In the genomic region with DNA sequence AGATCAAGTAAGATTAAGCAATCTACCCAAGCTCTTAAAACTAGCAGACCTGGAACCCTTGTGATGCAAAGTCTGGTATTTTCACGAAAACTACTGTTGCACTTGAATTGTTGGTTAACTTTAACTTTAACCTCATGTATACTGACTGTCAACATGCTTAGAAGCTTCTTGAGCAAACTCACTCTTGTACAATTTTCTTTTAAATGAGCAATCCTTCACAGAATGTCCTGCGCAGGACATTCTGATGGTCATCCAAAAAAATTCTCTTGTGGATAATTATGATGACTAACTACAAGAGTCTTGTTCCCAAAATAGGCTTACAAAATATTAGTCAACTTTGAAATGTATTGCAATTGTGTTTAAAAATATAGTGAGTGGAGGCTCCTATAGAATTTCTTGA, we compare ENCODE assay signal across 18 cellular contexts. TPM values are rescaled to one million over a fixed set of nuclear protein-coding genes. Genes with fewer than 3 reads are reported as not detected.
DNase-seq lines count a peak whose midpoint lies in the region; ATAC-seq and TF ChIP-seq lines count a peak whose summit lies in the region.
"Had no signal": no experiment of that assay in that cellular context is flagged by ENCODE, and none has a peak within 500 bp of the region (broad histone marks: within the 10 kb centered on the region; RNA-seq: fewer than 3 reads in every experiment).

No MANE protein-coding gene starts in this region.

- ATAC-seq in right cardiac atrium = peak; percentile 55 to 75
- ATAC-seq in HG02798 (IDR thresholded peaks at IDR 0.05; ENCODE audit: poor library complexity, unreplicated experiment) = no peak
- ATAC-seq: activated CD8-positive, alpha-beta T cell treated with anti-CD3 and anti-CD28 coated beads for 36 hours; activated T-cell treated with anti-CD3 and anti-CD28 coated beads, Interleukin-2, amount 50 U/mL, for 72 hours; CD8-positive, alpha-beta T cell; HCT116 had no signal

- H3K27me3 ChIP-seq in right cardiac atrium (ENCODE audit: control insufficient read depth, insufficient read depth) (no peaks in the 10 kb centered on the region), breast epithelium (no peaks in the 10 kb centered on the region), Caco-2 (replicated peaks; ENCODE audit: control insufficient read depth, insufficient read depth, low read length) (no peaks in the 10 kb centered on the region)
- H3K27me3 ChIP-seq: stomach had no signal

- H3K27ac Mint-ChIP-seq in activated T-helper 2 cell treated with anti-CD3 and anti-CD28 coated beads, Interferon-gamma antibody, Interleukin-2, Interleukin-4, amounts not matched to agents 10 μg/mL and 5 μg/mL and 100 μg/mL, durations not matched to agents 14 hours and 24 hours and 36 hours = no peak overlapping the region
- H3K27ac Mint-ChIP-seq in Caco-2 (ENCODE audit: unreplicated experiment) = no peak overlapping the region
- H3K27ac Mint-ChIP-seq: activated CD8-positive, alpha-beta T cell treated with anti-CD3 and anti-CD28 coated beads for 36 hours; activated T-cell treated with anti-CD3 and anti-CD28 coated beads, Interleukin-2, amount 50 U/mL, for 72 hours; CD8-positive, alpha-beta T cell had no signal

- no peak for TF ChIP-seq POLR2A in breast epithelium (IDR thresholded peaks at IDR 0.05)

- H3K4me3 ChIP-seq in choroid plexus epithelial cell (ENCODE audit: low read depth, low read length) (no peak overlapping the region), right cardiac atrium (ENCODE audit: low read length) (no peak overlapping the region), breast epithelium (no peak overlapping the region), Caco-2 (ENCODE audit: low read depth, low read length) (no peak overlapping the region)
- H3K4me3 ChIP-seq: coronary artery, stomach had no signal

- no peak for TF ChIP-seq CTCF in choroid plexus epithelial cell (conservative IDR thresholded peaks at IDR 0.05; ENCODE audit: low read depth, low read length)
- TF ChIP-seq CTCF in breast epithelium (IDR thresholded peaks at IDR 0.05) = no peak
- TF ChIP-seq CTCF in Caco-2 (IDR thresholded peaks at IDR 0.05; ENCODE audit: insufficient read depth in 1 of 2, low read depth in 1 of 2, low read length in 1 of 2, severe bottlenecking in 1 of 2, unreplicated experiment in 1 of 2) = no peak

- H3K9me3 ChIP-seq in right cardiac atrium (ENCODE audit: control insufficient read depth, low read length) (no peaks in the 10 kb centered on the region), breast epithelium (no peaks in the 10 kb centered on the region), Caco-2 (no peaks in the 10 kb centered on the region)
- H3K9me3 ChIP-seq: stomach had no signal

- intact Hi-C loops in right cardiac atrium (cut with DNase I) (no loop called here), breast epithelium (cut with DNase I; ENCODE audit: low total_unique reads) (no loop called here), Caco-2 (cut with micrococcal nuclease; ENCODE audit: unreplicated experiment) (no loop called here)
- intact Hi-C loops in activated T-helper 2 cell treated with anti-CD3 and anti-CD28 coated beads, Interferon-gamma antibody, Interleukin-2, Interleukin-4, amounts not matched to agents 10 μg/mL and 5 μg/mL and 100 μg/mL, durations not matched to agents 14 hours and 24 hours and 36 hours (cut with micrococcal nuclease) = no loop called here

- BruUV-seq in Caco-2 (replicated peaks; lab: Mats Ljungman, UMichigan) = no TSS peak

- no peak overlapping the region for H3K4me3 Mint-ChIP-seq in activated T-helper 2 cell treated with anti-CD3 and anti-CD28 coated beads, Interferon-gamma antibody, Interleukin-2, Interleukin-4, amounts not matched to agents 10 μg/mL and 5 μg/mL and 100 μg/mL, durations not matched to agents 14 hours and 24 hours and 36 hours (ENCODE audit: low read depth)
- H3K4me3 Mint-ChIP-seq in Caco-2 (ENCODE audit: unreplicated experiment) = no peak overlapping the region
- H3K4me3 Mint-ChIP-seq: activated CD8-positive, alpha-beta T cell treated with anti-CD3 and anti-CD28 coated beads for 36 hours; activated T-cell treated with anti-CD3 and anti-CD28 coated beads, Interleukin-2, amount 50 U/mL, for 72 hours; CD8-positive, alpha-beta T cell had no signal

- DNase-seq in A172 (ENCODE audit: low spot score) (peak; percentile 6), HT1080 (ENCODE audit: low read depth) (peak; percentile 10), choroid plexus epithelial cell (ENCODE audit: low read depth) (peak; percentile 60), right cardiac atrium (no peak), breast epithelium (ENCODE audit: low spot score in 2 of 2) (no peak), Caco-2 (no peak)
- no peak for DNase-seq in activated T-helper 2 cell treated with anti-CD3 and anti-CD28 coated beads, Interferon-gamma antibody, Interleukin-2, Interleukin-4, amounts not matched to agents 10 μg/mL and 5 μg/mL and 100 μg/mL, durations not matched to agents 14 hours and 24 hours and 36 hours (ENCODE audit: low spot score)
- DNase-seq: activated CD8-positive, alpha-beta T cell treated with anti-CD3 and anti-CD28 coated beads for 36 hours; activated T-cell treated with anti-CD3 and anti-CD28 coated beads, Interleukin-2, amount 50 U/mL, for 72 hours; CD8-positive, alpha-beta T cell; DND-41; NCI-H1694 treated with DMSO at 0.1 percent for 48 hours; NCI-H2227 treated with DMSO at 0.1 percent for 48 hours; NK-92 treated with Interleukin-12 subunit alpha and Interleukin-12 subunit beta, amount 100 ng/mL, for 24 hours; stomach had no signal

- no peaks in the 10 kb centered on the region for H3K36me3 Mint-ChIP-seq in activated T-helper 2 cell treated with anti-CD3 and anti-CD28 coated beads, Interferon-gamma antibody, Interleukin-2, Interleukin-4, amounts not matched to agents 10 μg/mL and 5 μg/mL and 100 μg/mL, durations not matched to agents 14 hours and 24 hours and 36 hours (ENCODE audit: low read depth)
- H3K36me3 Mint-ChIP-seq in Caco-2 (ENCODE audit: insufficient read depth, unreplicated experiment) = no peaks in the 10 kb centered on the region
- H3K36me3 Mint-ChIP-seq: CD8-positive, alpha-beta T cell had no signal

- H3K4me1 Mint-ChIP-seq in activated T-helper 2 cell treated with anti-CD3 and anti-CD28 coated beads, Interferon-gamma antibody, Interleukin-2, Interleukin-4, amounts not matched to agents 10 μg/mL and 5 μg/mL and 100 μg/mL, durations not matched to agents 14 hours and 24 hours and 36 hours (ENCODE audit: low read depth) = no peaks in the 10 kb centered on the region
- no peaks in the 10 kb centered on the region for H3K4me1 Mint-ChIP-seq in Caco-2 (ENCODE audit: low read depth, unreplicated experiment)

- no peak overlapping the region for H3K27ac ChIP-seq in right cardiac atrium (ENCODE audit: low read length)
- H3K27ac ChIP-seq in breast epithelium = no peak overlapping the region
- H3K27ac ChIP-seq: coronary artery, stomach had no signal

- H3K4me1 ChIP-seq in right cardiac atrium (ENCODE audit: control insufficient read depth, insufficient read depth, low read length) (no peaks in the 10 kb centered on the region), breast epithelium (no peaks in the 10 kb centered on the region), Caco-2 (no peaks in the 10 kb centered on the region)
- H3K4me1 ChIP-seq: stomach had no signal

- CTCF ChIA-PET in Caco-2 (lab: Charles Lee) = no interaction called here

- H3K9me3 Mint-ChIP-seq in activated T-helper 2 cell treated with anti-CD3 and anti-CD28 coated beads, Interferon-gamma antibody, Interleukin-2, Interleukin-4, amounts not matched to agents 10 μg/mL and 5 μg/mL and 100 μg/mL, durations not matched to agents 14 hours and 24 hours and 36 hours = peaks cover under 1% of the 10 kb centered on the region
- H3K9me3 Mint-ChIP-seq in Caco-2 (ENCODE audit: unreplicated experiment) = no peaks in the 10 kb centered on the region
- H3K9me3 Mint-ChIP-seq: activated CD8-positive, alpha-beta T cell treated with anti-CD3 and anti-CD28 coated beads for 36 hours; CD8-positive, alpha-beta T cell had no signal

- POLR2A ChIA-PET in Caco-2 (lab: Charles Lee) = no interaction called here

- no peaks in the 10 kb centered on the region for H3K36me3 ChIP-seq in breast epithelium
- no peaks in the 10 kb centered on the region for H3K36me3 ChIP-seq in Caco-2 (ENCODE audit: control insufficient read depth, insufficient read depth, low read length)
- H3K36me3 ChIP-seq: stomach had no signal

- no peaks in the 10 kb centered on the region for H3K27me3 Mint-ChIP-seq in activated T-helper 2 cell treated with anti-CD3 and anti-CD28 coated beads, Interferon-gamma antibody, Interleukin-2, Interleukin-4, amounts not matched to agents 10 μg/mL and 5 μg/mL and 100 μg/mL, durations not matched to agents 14 hours and 24 hours and 36 hours (ENCODE audit: low read depth)
- H3K27me3 Mint-ChIP-seq in Caco-2 (ENCODE audit: insufficient read depth, unreplicated experiment) = peaks cover under 1% of the 10 kb centered on the region
- H3K27me3 Mint-ChIP-seq: activated CD8-positive, alpha-beta T cell treated with anti-CD3 and anti-CD28 coated beads for 36 hours had no signal

- 48% methylated on average over 2 of the region's 2 CpGs for WGBS in right cardiac atrium

RNA-seq across cellular contexts. Expression of a gene that starts 54.0 kb away (rescaled TPM):
- not detected in 2 replicates for total RNA-seq in A172 (2014; rRNA removed; shearing (Covaris generic))
- 0.40 and 0.43 TPM in 2 replicates for total RNA-seq in HT1080 (2014; rRNA removed; shearing (Covaris generic))
- polyA plus RNA-seq in HT1080 (2015; cell fraction: cytosol; rRNA removed) = 0.35 and 0.73 TPM in 2 replicates
- polyA plus RNA-seq in HT1080 (2015; cell fraction: nucleus; rRNA removed) = 1.1 and 1.2 TPM in 2 replicates
- 100 to 1,000 TPM in 2 of 4 donors, 10 to 100 TPM in 2; 85.8 to 156 (median 100) TPM for total RNA-seq in right cardiac atrium
- polyA plus RNA-seq in right cardiac atrium = 29.9 TPM
- total RNA-seq in activated T-helper 2 cell treated with anti-CD3 and anti-CD28 coated beads, Interferon-gamma antibody, Interleukin-2, Interleukin-4, amounts not matched to agents 10 μg/mL and 5 μg/mL and 100 μg/mL, durations not matched to agents 14 hours and 24 hours and 36 hours = 0.07 and 0.14 TPM in 2 replicates
- total RNA-seq in breast epithelium = 10 to 100 TPM in 1 of 3 donors, 1 to 10 TPM in 2; 7.0 to 11.5 (median 9.4) TPM
- total RNA-seq in Caco-2 (2022) = 0.36 and 0.44 TPM in 2 replicates
- total RNA-seq: activated CD8-positive, alpha-beta T cell treated with anti-CD3 and anti-CD28 coated beads for 36 hours; activated T-cell treated with anti-CD3 and anti-CD28 coated beads, Interleukin-2, amount 50 U/mL, for 72 hours; CD8-positive, alpha-beta T cell had no signal

Comparison
In these comparisons a context has a peak if more than half of its experiments do, and no peak if none do; other contexts are left out.
1. DNase-seq: peak in A172 (single experiment), HT1080 (single experiment) and choroid plexus epithelial cell (single experiment); none in right cardiac atrium (0 of 3), activated T-helper 2 cell treated with anti-CD3 and anti-CD28 coated beads, Interferon-gamma antibody, Interleukin-2, Interleukin-4, amounts not matched to agents 10 μg/mL and 5 μg/mL and 100 μg/mL, durations not matched to agents 14 hours and 24 hours and 36 hours (single experiment), breast epithelium (0 of 2) and Caco-2 (0 of 2).
2. RNA of a gene that starts 54.0 kb away (total RNA-seq): 85.8 to 156 TPM in right cardiac atrium; 7.0 to 11.5 TPM in breast epithelium, 0.40 to 0.43 TPM in HT1080, 0.36 to 0.44 TPM in Caco-2, 0.07 to 0.14 TPM in activated T-helper 2 cell treated with anti-CD3 and anti-CD28 coated beads, Interferon-gamma antibody, Interleukin-2, Interleukin-4, amounts not matched to agents 10 μg/mL and 5 μg/mL and 100 μg/mL, durations not matched to agents 14 hours and 24 hours and 36 hours and not detected in A172; every median in the first group is over 4 times any median in the second.